ENCODE assay signal across 8 cellular contexts in genomic region chr20:38748097-38748862, GRCh38. TPM values are rescaled to one million over a fixed set of nuclear protein-coding genes. Genes with fewer than 3 reads are reported as not detected.
DNase-seq lines count a peak whose midpoint lies in the region; TF ChIP-seq lines count a peak whose summit lies in the region.

TSS of gene ACTR5 (plus strand) at chr20:38748460. CDS start at chr20:38748479, 19 bp downstream.

- H3K23ac ChIP-seq in neuronal stem cell (ENCODE audit: low read depth, low read length, poor library complexity): peak within 1 kb of the TSS; percentile 98

- TF ChIP-seq CTCF in HFFc6 (IDR thresholded peaks at IDR 0.05): no peak

- H3K4me3 Mint-ChIP-seq in HFFc6: peak within 1 kb of the TSS; percentile 98

- H3K4me1 ChIP-seq in SJCRH30 (peaks cover 4% of the 10 kb centered on the region; the same call in 1 of the 2 replicates), neuronal stem cell (ENCODE audit: control insufficient read depth in 2 of 2, insufficient read depth in 1 of 2, low read depth in 1 of 2, low read length in 2 of 2) (peaks cover 9% of the 10 kb centered on the region in 2 donors)

- no peaks in the 10 kb centered on the region for H3K9me3 Mint-ChIP-seq in HFFc6

- DNase-seq in GM04504 (ENCODE audit: low read depth): peak; percentile 71
- peak; percentile 81 for DNase-seq in HFFc6
- DNase-seq in MV-4-11 (lab: John Stamatoyannopoulos, UW): peak; percentile 86
- peak; percentile 96 to 97 for DNase-seq in SJCRH30
- peak; percentile 90 to 98 (median 94) for DNase-seq in activated naive CD4-positive, alpha-beta T cell (lab: John Stamatoyannopoulos, UW)
- peak; percentile 84 for DNase-seq in foreskin melanocyte
- DNase-seq in neuronal stem cell (ENCODE audit: low spot score): peak; percentile 89
- peak; percentile 76 for DNase-seq in stromal cell of bone marrow (ENCODE audit: low read depth)

- peak within 1 kb of the TSS; percentile 95 for H3K4me3 ChIP-seq in SJCRH30
- peak within 1 kb of the TSS; percentile 88 to 98 for H3K4me3 ChIP-seq in neuronal stem cell (ENCODE audit: low read length in 2 of 2)

- H3K18ac ChIP-seq in neuronal stem cell (ENCODE audit: low read length): peak within 1 kb of the TSS; percentile 98

- no peak within 1 kb of the TSS for H3K14ac ChIP-seq in neuronal stem cell (ENCODE audit: low read length)

- peaks cover 23% of the 10 kb centered on the region for H3K4me1 Mint-ChIP-seq in HFFc6 (ENCODE audit: low read depth)

- peak within 1 kb of the TSS; percentile 97 for H3K9ac ChIP-seq in neuronal stem cell (ENCODE audit: low read depth, low read length, poor library complexity)

- H3K9me3 ChIP-seq in SJCRH30 (replicated peaks) (no peaks in the 10 kb centered on the region), neuronal stem cell (replicated peaks in 1 of 2; ENCODE audit: control insufficient read depth in 2 of 2, insufficient read depth in 1 of 2, low read depth in 1 of 2, low read length in 2 of 2) (no peaks in the 10 kb centered on the region)

- H4K91ac ChIP-seq in neuronal stem cell (ENCODE audit: low read depth, low read length, poor library complexity): no peak within 1 kb of the TSS

- H3K4ac ChIP-seq in neuronal stem cell (ENCODE audit: low read length): no peak within 1 kb of the TSS

- H3K27me3 Mint-ChIP-seq in HFFc6 (ENCODE audit: insufficient read depth): peaks cover 11% of the 10 kb centered on the region; the same call in 1 of the 2 replicates

- peak within 1 kb of the TSS; percentile 73 for H2BK12ac ChIP-seq in neuronal stem cell (ENCODE audit: low read length)

- H4K8ac ChIP-seq in neuronal stem cell (ENCODE audit: low read depth, low read length): peak within 1 kb of the TSS; percentile 97

- H3K27ac Mint-ChIP-seq in HFFc6: peak within 1 kb of the TSS; percentile 95

- peak within 1 kb of the TSS; percentile 52 for H2AK5ac ChIP-seq in neuronal stem cell (ENCODE audit: low read depth, low read length)

- peak within 1 kb of the TSS; percentile 77 for H2BK5ac ChIP-seq in neuronal stem cell (ENCODE audit: low read length)

- WGBS in neuronal stem cell (ENCODE audit: extremely low coverage in 2 of 2, insufficient read length in 2 of 2, insufficient replicate concordance in 1 of 2), 2 donors: no CpG with 5 or more reads among the region's 84 CpGs

- peak within 1 kb of the TSS; percentile 98 for H2AFZ ChIP-seq in neuronal stem cell (ENCODE audit: low read length)

- H3K4me2 ChIP-seq in neuronal stem cell (ENCODE audit: insufficient read depth, low read length, poor library complexity, severe bottlenecking): peak within 1 kb of the TSS; percentile 95

- peaks cover 5% of the 10 kb centered on the region for H3K79me1 ChIP-seq in neuronal stem cell (ENCODE audit: low read depth, low read length)

- H3K36me3 ChIP-seq in SJCRH30 (0 out of 2 replicates have a peak, but pooled peaks cover 5% of the 10 kb centered on the region), neuronal stem cell (replicated peaks in 1 of 2; ENCODE audit: control insufficient read depth in 2 of 2, insufficient read depth in 2 of 2, low read length in 2 of 2) (peaks cover 2 to 32% of the 10 kb centered on the region in 2 donors)

- H2BK120ac ChIP-seq in neuronal stem cell (ENCODE audit: low read depth, low read length): no peak within 1 kb of the TSS

- H3K27me3 ChIP-seq in SJCRH30 (no peaks in the 10 kb centered on the region), neuronal stem cell (ENCODE audit: control insufficient read depth in 3 of 3, insufficient read depth in 3 of 3, low read depth in 1 of 3, low read length in 3 of 3) (peaks cover 0 to 10% (median 0%) of the 10 kb centered on the region in 3 experiments)

- H3K36me3 Mint-ChIP-seq in HFFc6 (ENCODE audit: low read depth): no peaks in the 10 kb centered on the region

- peak within 1 kb of the TSS; percentile 51 for H3K27ac ChIP-seq in SJCRH30
- H3K27ac ChIP-seq in neuronal stem cell (replicated peaks; ENCODE audit: low read length): peak within 1 kb of the TSS; percentile 89

- H2BK15ac ChIP-seq in neuronal stem cell (ENCODE audit: low read length): peak within 1 kb of the TSS; percentile 100

RNA-seq across cellular contexts. Expression of gene ACTR5, which starts in this region (rescaled TPM):
- 1 to 10 TPM; 3.2 to 4.3 (median 3.8) TPM for total RNA-seq in HFFc6 (2021; fragmentation: NEBNext Ultra II Directional; extraction: Animal tissue kit (Norgen Biotek cat#: 25700))
- 21.1 and 22.2 TPM in 2 replicates for total RNA-seq in SJCRH30 (2014; rRNA removed; shearing (Covaris generic))
- 7.2 TPM for polyA plus RNA-seq in neuronal stem cell (2013, experiment 1 of 2)
- 7.2 TPM for polyA plus RNA-seq in neuronal stem cell (2013, experiment 2 of 2)

Comparison
In these comparisons a context has a peak if more than half of its experiments do, and no peak if none do; other contexts are left out.
1. Peak in every context shown above with its lines: DNase-seq, H3K4me3 ChIP-seq and H3K27ac ChIP-seq.